Comparison of ENCODE assay signal across 11 cellular contexts in the genomic region with DNA sequence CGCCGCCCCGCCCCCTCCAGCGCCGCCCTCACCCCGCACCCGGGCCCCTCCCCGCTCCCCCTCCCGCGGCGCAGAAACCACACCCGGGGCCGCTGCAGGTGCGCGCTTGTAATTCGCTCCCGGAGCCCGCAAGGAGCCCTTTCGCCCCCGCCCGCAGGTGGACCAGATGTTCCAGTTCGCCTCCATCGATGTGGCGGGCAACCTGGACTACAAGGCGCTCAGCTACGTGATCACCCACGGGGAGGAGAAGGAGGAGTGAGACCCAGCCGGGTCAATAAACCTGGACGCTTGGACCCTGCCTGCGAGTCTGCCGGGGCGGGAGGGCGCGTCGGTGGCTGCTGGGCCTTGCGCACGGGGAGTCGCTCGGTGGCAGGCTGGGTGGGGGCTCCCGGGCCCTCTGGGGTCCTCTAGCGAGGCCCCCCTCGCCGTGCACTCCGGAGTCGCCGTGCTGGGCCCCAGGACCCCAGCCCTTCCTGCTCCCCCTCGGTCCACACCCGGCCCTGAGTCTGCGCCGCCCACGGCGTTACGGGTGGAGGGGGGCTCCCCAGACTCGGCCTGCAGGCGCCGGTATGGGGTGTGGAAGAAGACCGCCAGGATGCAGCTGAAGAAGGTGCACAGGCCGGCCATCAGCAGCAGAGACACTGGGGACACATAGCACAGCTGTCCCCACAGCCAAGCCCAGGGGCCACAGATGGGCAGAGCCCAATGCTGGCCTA. TPM values are rescaled to one million over a fixed set of nuclear protein-coding genes. Genes with fewer than 3 reads are reported as not detected.
DNase-seq lines count a peak whose midpoint lies in the region; ATAC-seq and TF ChIP-seq lines count a peak whose summit lies in the region.
"Had no signal": no experiment of that assay in that cellular context is flagged by ENCODE, and none has a peak within 500 bp of the region (broad histone marks: within the 10 kb centered on the region; RNA-seq: fewer than 3 reads in every experiment).

No MANE protein-coding gene starts in this region.

- in situ Hi-C loops in G401 (cut with HindIII; ENCODE audit: low sequenced_read_pairs), result no loop called here

- H3K27ac Mint-ChIP-seq in chondrocyte (ENCODE audit: unreplicated experiment) (no peak overlapping the region), progenitor cell of endocrine pancreas (no peak overlapping the region)
- H3K27ac Mint-ChIP-seq: activated naive CD4-positive, alpha-beta T cell treated with anti-CD3 and anti-CD28 coated beads, Interleukin-2, amount 50 U/mL, for 24 hours had no signal

- no peak for ATAC-seq in GM18861 (IDR thresholded peaks at IDR 0.05; ENCODE audit: unreplicated experiment)
- ATAC-seq in GM18867 (IDR thresholded peaks at IDR 0.05; ENCODE audit: unreplicated experiment), result no peak

- H3K4me1 Mint-ChIP-seq in chondrocyte (ENCODE audit: low read depth) (peaks cover 12% of the 10 kb centered on the region), progenitor cell of endocrine pancreas (ENCODE audit: low read depth) (no peaks in the 10 kb centered on the region)

- TF ChIP-seq CTCF in chondrocyte (IDR thresholded peaks at IDR 0.05) (no peak), progenitor cell of endocrine pancreas (IDR thresholded peaks at IDR 0.05; ENCODE audit: unreplicated experiment) (no peak)

- DNase-seq in NCI-H2107 (lab: John Stamatoyannopoulos, UW), result peak; percentile 31
- no peak for DNase-seq in NCI-H2107 treated with DMSO at 0.1 percent for 48 hours (lab: John Stamatoyannopoulos, UW; ENCODE audit: unreplicated experiment)
- peak; percentile 44 for DNase-seq in NCI-H187 treated with DMSO at 0.1 percent for 48 hours (lab: John Stamatoyannopoulos, UW)
- no peak for DNase-seq in chondrocyte (ENCODE audit: low spot score)
- DNase-seq in progenitor cell of endocrine pancreas (ENCODE audit: low spot score, unreplicated experiment), result no peak
- DNase-seq in G401 (ENCODE audit: low spot score), result no peak
- DNase-seq: hippocampal formation had no signal

- H3K27me3 Mint-ChIP-seq in chondrocyte (ENCODE audit: low read depth) (no peaks in the 10 kb centered on the region), progenitor cell of endocrine pancreas (no peaks in the 10 kb centered on the region)
- H3K27me3 Mint-ChIP-seq: activated naive CD4-positive, alpha-beta T cell treated with anti-CD3 and anti-CD28 coated beads, Interleukin-2, amount 50 U/mL, for 24 hours had no signal

- H3K4me3 Mint-ChIP-seq in chondrocyte (ENCODE audit: unreplicated experiment), result peak overlapping the region; percentile 25
- H3K4me3 Mint-ChIP-seq in progenitor cell of endocrine pancreas (ENCODE audit: low read depth), result peak overlapping the region; percentile 51

- no peaks in the 10 kb centered on the region for H3K9me3 Mint-ChIP-seq in chondrocyte (ENCODE audit: low read depth)
- H3K9me3 Mint-ChIP-seq in progenitor cell of endocrine pancreas (ENCODE audit: low read depth), result no peaks in the 10 kb centered on the region
- H3K9me3 Mint-ChIP-seq: activated naive CD4-positive, alpha-beta T cell treated with anti-CD3 and anti-CD28 coated beads, Interleukin-2, amount 50 U/mL, for 24 hours had no signal

- H3K36me3 Mint-ChIP-seq in chondrocyte (ENCODE audit: low read depth) (no peaks in the 10 kb centered on the region), progenitor cell of endocrine pancreas (ENCODE audit: insufficient read depth) (no peaks in the 10 kb centered on the region)
- H3K36me3 Mint-ChIP-seq: activated naive CD4-positive, alpha-beta T cell treated with anti-CD3 and anti-CD28 coated beads, Interleukin-2, amount 50 U/mL, for 24 hours had no signal

RNA-seq across cellular contexts. Expression of gene SLC49A3, which starts 7.1 kb away (rescaled TPM):
- total RNA-seq in chondrocyte (0.85 to 1.3 TPM (median 0.89 TPM) in 3 replicates), progenitor cell of endocrine pancreas (12.9 and 13.1 TPM in 2 replicates)
- not detected in 2 replicates for total RNA-seq in G401 (2014; rRNA removed; shearing (Covaris generic))
- total RNA-seq: NCI-H460 had no signal

RNA-seq across cellular contexts. Expression of gene MYL5, which starts 7.6 kb away (rescaled TPM):
- total RNA-seq in chondrocyte (22.8 to 26.5 TPM (median 25.6 TPM) in 3 replicates), progenitor cell of endocrine pancreas (22.6 and 23.7 TPM in 2 replicates)
- total RNA-seq in G401 (2014; rRNA removed; shearing (Covaris generic)), result 4.5 and 7.4 TPM in 2 replicates

RNA-seq across cellular contexts. Expression of gene ATP5ME, which starts 7.8 kb away (rescaled TPM):
- total RNA-seq in chondrocyte (240 to 279 TPM (median 256 TPM) in 3 replicates), progenitor cell of endocrine pancreas (235 and 236 TPM in 2 replicates)
- total RNA-seq in G401 (2014; rRNA removed; shearing (Covaris generic)), result 245 and 376 TPM in 2 replicates

RNA-seq across cellular contexts. Expression of gene PCGF3, which starts 23.7 kb away (rescaled TPM):
- 54.1 to 60.8 TPM (median 55.4 TPM) in 3 replicates for total RNA-seq in chondrocyte
- 79.8 and 87.9 TPM in 2 replicates for total RNA-seq in progenitor cell of endocrine pancreas
- total RNA-seq in G401 (2014; rRNA removed; shearing (Covaris generic)), result 27.1 and 34.1 TPM in 2 replicates

RNA-seq across cellular contexts. Expression of gene PDE6B, which starts 56.5 kb away (rescaled TPM):
- total RNA-seq in chondrocyte, result 0.46 to 2.3 TPM (median 2.3 TPM) in 3 replicates
- 10.4 TPM in 2 replicates for total RNA-seq in progenitor cell of endocrine pancreas
- 1.0 TPM in 1 of 2 replicates, not detected in the other for total RNA-seq in G401 (2014; rRNA removed; shearing (Covaris generic))
- total RNA-seq: NCI-H460 had no signal

Comparison
In these comparisons a context has a peak if more than half of its experiments do, and no peak if none do; other contexts are left out.
1. DNase-seq: peak in NCI-H2107 (single experiment) and NCI-H187 treated with DMSO at 0.1 percent for 48 hours (single experiment); none in NCI-H2107 treated with DMSO at 0.1 percent for 48 hours (single experiment), chondrocyte (single experiment), progenitor cell of endocrine pancreas (single experiment) and G401 (single experiment).